Comparison of ENCODE assay signal across 2 cellular contexts in the genomic region with DNA sequence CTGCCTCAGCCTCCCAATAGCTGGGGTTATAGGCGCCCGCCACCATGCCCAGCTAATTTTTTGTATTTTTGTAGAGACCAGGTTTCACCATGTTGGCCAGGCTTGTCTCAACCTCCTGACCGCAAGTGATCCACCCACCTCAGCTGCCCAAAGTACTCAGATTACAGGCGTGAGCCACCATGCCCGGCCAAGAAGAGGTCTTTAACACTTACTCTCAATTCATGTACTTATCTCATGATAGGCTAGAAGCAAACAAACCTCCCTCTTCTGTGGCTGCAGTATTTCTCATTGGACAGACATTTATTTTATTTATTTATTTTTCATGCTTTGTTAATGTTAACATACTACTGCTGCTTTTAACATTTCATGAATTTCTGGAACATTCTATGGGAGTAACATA.
A peak's percentile ranks its signal among the peaks of the same experiment; 100 is the strongest.
TF ChIP-seq lines count a peak whose summit lies in the region.

No MANE protein-coding gene starts in this region.

TF ChIP-seq in HEK293, 187 proteins besides CTCF, POLR2A, EP300 and RAD21:
- TF ChIP-seq ZNF76 (tag by site-specific recombination; IDR thresholded peaks at IDR 0.05; ENCODE audit: borderline replicate concordance, low read depth) (no peak), ZNF211 (tag by site-specific recombination; IDR thresholded peaks at IDR 0.05; ENCODE audit: low read depth) (no peak), WT1 (tag by site-specific recombination; IDR thresholded peaks at IDR 0.05) (peak; percentile 91), ZNF391 (tag by site-specific recombination; IDR thresholded peaks at IDR 0.05; ENCODE audit: borderline replicate concordance, low read depth) (no peak), ZNF488 (tag by site-specific recombination; IDR thresholded peaks at IDR 0.05) (no peak), ZBTB44 (tag by site-specific recombination; IDR thresholded peaks at IDR 0.05) (no peak), ZNF48 (tag by site-specific recombination; IDR thresholded peaks at IDR 0.05) (no peak), ELK4 (IDR thresholded peaks at IDR 0.05; ENCODE audit: borderline replicate concordance, low read depth, low read length) (no peak)

TF ChIP-seq in K562, 482 proteins besides CTCF, POLR2A, EP300 and RAD21:
- TF ChIP-seq SUPT5H (IDR thresholded peaks at IDR 0.05) (peak; percentile 18; the same call in 1 of the 2 replicates), YBX1 (IDR thresholded peaks at IDR 0.05) (no peak)
